ENCODE assay signal across 11 cellular contexts in genomic region chr12:53932915-53933314, GRCh38. TPM values are rescaled to one million over a fixed set of nuclear protein-coding genes. Genes with fewer than 3 reads are reported as not detected.
"Had no signal": no experiment of that assay in that cellular context is flagged by ENCODE, and none has a peak within 500 bp of the region (broad histone marks: within the 10 kb centered on the region; RNA-seq: fewer than 3 reads in every experiment).

No MANE protein-coding gene starts in this region.

- H2AFZ ChIP-seq: GM23248 had no signal

- FAIRE-seq: HepG2 had no signal

- H3K9me3 ChIP-seq: HAP-1 had no signal

- H3K4me3 ChIP-seq: GM23248, HAP-1 had no signal

- H3K36me3 ChIP-seq: HAP-1 had no signal

- H3K4me3 Mint-ChIP-seq: HFFc6, IgD-negative memory B cell had no signal

- ATAC-seq: HCT116, HepG2 had no signal

- H3K27ac ChIP-seq: GM23248, HL-60 had no signal

- H3K27ac Mint-ChIP-seq: HFFc6 had no signal

- H3K9ac ChIP-seq: GM23248 had no signal

- H3K9me3 Mint-ChIP-seq: HFFc6 had no signal

- DNase-seq: GM23248, HFFc6, KBM-7 had no signal

- H3K36me3 Mint-ChIP-seq: IgD-negative memory B cell had no signal

RNA-seq across cellular contexts. Expression of gene HOXC13, which starts 5.7 kb away (rescaled TPM):
- total RNA-seq: GM23248, H7, HFFc6 had no signal
- polyA plus RNA-seq: GM23248, HepG2, IgD-negative memory B cell had no signal

RNA-seq across cellular contexts. Expression of gene HOXC12, which starts 21.8 kb away (rescaled TPM):
- total RNA-seq: GM23248, H4, H7, HepG2, HFFc6, HT1080 had no signal
- polyA plus RNA-seq: GM23248, HepG2, IgD-negative memory B cell had no signal

RNA-seq across cellular contexts. Expression of gene HOXC11, which starts 40.0 kb away (rescaled TPM):
- total RNA-seq: GM23248, H7, HepG2, HT1080 had no signal
- polyA plus RNA-seq: GM23248, HepG2, IgD-negative memory B cell had no signal

RNA-seq across cellular contexts. Expression of gene HOTAIR, which starts 41.8 kb away (rescaled TPM):
- total RNA-seq: GM23248, H7, HepG2 had no signal
- polyA plus RNA-seq: GM23248, HepG2, IgD-negative memory B cell had no signal

RNA-seq across cellular contexts. Expression of gene HOXC10, which starts 52.0 kb away (rescaled TPM):
- total RNA-seq: GM23248, H7, HepG2 had no signal
- polyA plus RNA-seq: GM23248, HepG2, IgD-negative memory B cell had no signal
